ENCODE assay signal across 10 cellular contexts in genomic region chr22:37634505-37635002, GRCh38. TPM values are rescaled to one million over a fixed set of nuclear protein-coding genes. Genes with fewer than 3 reads are reported as not detected.
DNase-seq lines count a peak whose midpoint lies in the region; ATAC-seq, FAIRE-seq and TF ChIP-seq lines count a peak whose summit lies in the region.
"Had no signal": no experiment of that assay in that cellular context is flagged by ENCODE, and none has a peak within 500 bp of the region (broad histone marks: within the 10 kb centered on the region; RNA-seq: fewer than 3 reads in every experiment).

No MANE protein-coding gene starts in this region.

- H3K27ac ChIP-seq in keratinocyte (ENCODE audit: control insufficient read depth, insufficient read depth, low read length), result no peak overlapping the region
- H3K27ac ChIP-seq in tibial artery, result peak overlapping the region; percentile 35 to 73

- peak in 2 of 3 experiments; percentile 39 to 41 for TF ChIP-seq CTCF in keratinocyte (optimal IDR thresholded peaks at IDR 0.05 in 1 of 3, IDR thresholded peaks at IDR 0.05 in 1 of 3, conservative IDR thresholded peaks at IDR 0.05 in 1 of 3; ENCODE audit: extremely low read depth in 1 of 3, insufficient read depth in 2 of 3, low read length in 3 of 3)
- peak in 1 of 2 experiments; percentile 4 for TF ChIP-seq CTCF in tibial artery (IDR thresholded peaks at IDR 0.05)

- no peaks in the 10 kb centered on the region for H3K9me3 ChIP-seq in keratinocyte (ENCODE audit: control insufficient read depth, low read depth, low read length)
- H3K9me3 ChIP-seq in tibial artery, result no peaks in the 10 kb centered on the region

- no peaks in the 10 kb centered on the region for H3K9me1 ChIP-seq in keratinocyte (ENCODE audit: control insufficient read depth, extremely low read depth, insufficient read depth, low read length)

- no peak for FAIRE-seq in keratinocyte (lab: Jason Lieb, UNC)

- no peak overlapping the region for H3K4me2 ChIP-seq in keratinocyte (ENCODE audit: control insufficient read depth, extremely low read depth, insufficient read depth, low read depth, low read length)

- CTCF ChIA-PET in activated CD8-positive, alpha-beta memory T cell treated with anti-CD3 and anti-CD28 coated beads, Interleukin-2, amount 10 ng/mL, durations not matched to agents 7 days and 5 days (lab: Charles Lee), result interaction anchor here (0.7 to 34.1 kb wide), 6 partner anchors 9 to 96 kb away, joined by 3 to 1064 read pairs (median 129); partner anchors contain the start of genes GGA1, LGALS1, NOL12 and PDXP
- CTCF ChIA-PET in activated naive CD4-positive, alpha-beta T cell treated with anti-CD3 and anti-CD28 coated beads, Interleukin-2, amount 10 ng/mL, durations not matched to agents 7 days and 5 days (lab: Charles Lee), result interaction anchor here (1.2 to 28.2 kb wide), 10 partner anchors 9 to 42 kb away, joined by 3 to 506 read pairs (median 6); partner anchors contain the start of genes GGA1, LGALS1, NOL12 and PDXP

- H3K9me3 Mint-ChIP-seq in activated CD8-positive, alpha-beta memory T cell treated with anti-CD3 and anti-CD28 coated beads, Interleukin-2, amount 10 ng/mL, durations not matched to agents 7 days and 5 days (ENCODE audit: low read depth), result no peaks in the 10 kb centered on the region
- H3K9me3 Mint-ChIP-seq in activated naive CD4-positive, alpha-beta T cell treated with anti-CD3 and anti-CD28 coated beads, Interleukin-2, amount 10 ng/mL, durations not matched to agents 7 days and 5 days, result no peaks in the 10 kb centered on the region

- dilution Hi-C loops in keratinocyte (cut with MboI; ENCODE audit: extremely low pct_ligation_motif_present, low sequenced_read_pairs), result no loop called here

- peaks cover 22% of the 10 kb centered on the region for H3K4me1 ChIP-seq in keratinocyte (ENCODE audit: control insufficient read depth, extremely low read depth, insufficient read depth, low read length)
- peaks cover 3 to 33% (median 29%) of the 10 kb centered on the region in 4 donors for H3K4me1 ChIP-seq in tibial artery

- intact Hi-C loops in tibial artery (cut with DNase I; ENCODE audit: low total_unique reads), result no loop called here

- H4K20me1 ChIP-seq in keratinocyte (ENCODE audit: control insufficient read depth, extremely low read depth, insufficient read depth, low read length), result no peaks in the 10 kb centered on the region

- H3K9ac ChIP-seq in keratinocyte (ENCODE audit: control insufficient read depth, extremely low read depth, insufficient read depth, low read length), result no peak overlapping the region

- H3K27me3 Mint-ChIP-seq in activated CD8-positive, alpha-beta memory T cell treated with anti-CD3 and anti-CD28 coated beads, Interleukin-2, amount 10 ng/mL, durations not matched to agents 7 days and 5 days, result no peaks in the 10 kb centered on the region
- H3K27me3 Mint-ChIP-seq in activated naive CD4-positive, alpha-beta T cell treated with anti-CD3 and anti-CD28 coated beads, Interleukin-2, amount 10 ng/mL, durations not matched to agents 7 days and 5 days, result no peaks in the 10 kb centered on the region

- H3K27me3 ChIP-seq in keratinocyte (ENCODE audit: control insufficient read depth, extremely low read depth, insufficient read depth, low read length), result no peaks in the 10 kb centered on the region
- H3K27me3 ChIP-seq in tibial artery, result peaks cover 0 to 11% of the 10 kb centered on the region in 2 donors

- peaks cover 12 to 14% of the 10 kb centered on the region in 2 experiments for H3K36me3 ChIP-seq in keratinocyte (ENCODE audit: control insufficient read depth in 2 of 2, extremely low read depth in 1 of 2, insufficient read depth in 2 of 2, low read length in 2 of 2)
- peaks cover 0 to 37% (median 27%) of the 10 kb centered on the region in 3 donors for H3K36me3 ChIP-seq in tibial artery

- no peak for ATAC-seq in activated CD8-positive, alpha-beta memory T cell treated with anti-CD3 and anti-CD28 coated beads, Interleukin-2, amount 10 ng/mL, durations not matched to agents 7 days and 5 days
- no peak for ATAC-seq in HG02571 (IDR thresholded peaks at IDR 0.05; ENCODE audit: unreplicated experiment)

- no peaks in the 10 kb centered on the region for H3K79me2 ChIP-seq in keratinocyte (ENCODE audit: control insufficient read depth, insufficient read depth, low read length)

- H3K36me3 Mint-ChIP-seq in activated CD8-positive, alpha-beta memory T cell treated with anti-CD3 and anti-CD28 coated beads, Interleukin-2, amount 10 ng/mL, durations not matched to agents 7 days and 5 days, result peaks cover 2% of the 10 kb centered on the region
- peaks cover 9% of the 10 kb centered on the region for H3K36me3 Mint-ChIP-seq in activated naive CD4-positive, alpha-beta T cell treated with anti-CD3 and anti-CD28 coated beads, Interleukin-2, amount 10 ng/mL, durations not matched to agents 7 days and 5 days

- no peak overlapping the region for H2AFZ ChIP-seq in keratinocyte (ENCODE audit: control insufficient read depth, low read length)

- DNase-seq in activated CD8-positive, alpha-beta memory T cell treated with anti-CD3 and anti-CD28 coated beads, Interleukin-2, amount 10 ng/mL, durations not matched to agents 7 days and 5 days, result peak; percentile 52
- DNase-seq in activated CD8-positive, alpha-beta memory T cell treated with anti-CD3 and anti-CD28 coated beads, Interleukin-2, amount 50 U/mL, for 4 hours, result no peak
- DNase-seq in activated naive CD4-positive, alpha-beta T cell treated with anti-CD3 and anti-CD28 coated beads, Interleukin-2, amount 10 ng/mL, durations not matched to agents 7 days and 5 days, result peak; percentile 38
- DNase-seq in keratinocyte (ENCODE audit: low read depth, low spot score) (no peak), tibial artery (no peak), iPS-NIHi7 (ENCODE audit: extremely low spot score) (no peak), SW480 (ENCODE audit: low spot score) (no peak)
- DNase-seq: DMS79 treated with DMSO at 0.1 percent for 48 hours had no signal

- H3K4me1 Mint-ChIP-seq in activated CD8-positive, alpha-beta memory T cell treated with anti-CD3 and anti-CD28 coated beads, Interleukin-2, amount 10 ng/mL, durations not matched to agents 7 days and 5 days, result peaks cover 77% of the 10 kb centered on the region
- H3K4me1 Mint-ChIP-seq in activated naive CD4-positive, alpha-beta T cell treated with anti-CD3 and anti-CD28 coated beads, Interleukin-2, amount 10 ng/mL, durations not matched to agents 7 days and 5 days, result peaks cover 71% of the 10 kb centered on the region

- peak overlapping the region; percentile 91 for H3K27ac Mint-ChIP-seq in activated CD8-positive, alpha-beta memory T cell treated with anti-CD3 and anti-CD28 coated beads, Interleukin-2, amount 10 ng/mL, durations not matched to agents 7 days and 5 days
- H3K27ac Mint-ChIP-seq in activated naive CD4-positive, alpha-beta T cell treated with anti-CD3 and anti-CD28 coated beads, Interleukin-2, amount 10 ng/mL, durations not matched to agents 7 days and 5 days, result peak overlapping the region; percentile 90

- H3K4me3 Mint-ChIP-seq in activated CD8-positive, alpha-beta memory T cell treated with anti-CD3 and anti-CD28 coated beads, Interleukin-2, amount 10 ng/mL, durations not matched to agents 7 days and 5 days, result peak overlapping the region; percentile 72
- peak overlapping the region; percentile 31 for H3K4me3 Mint-ChIP-seq in activated naive CD4-positive, alpha-beta T cell treated with anti-CD3 and anti-CD28 coated beads, Interleukin-2, amount 10 ng/mL, durations not matched to agents 7 days and 5 days

- H3K4me3 ChIP-seq in keratinocyte (ENCODE audit: control insufficient read depth in 2 of 3, extremely low read depth in 1 of 3, insufficient read depth in 2 of 3, low read depth in 1 of 3, low read length in 3 of 3) (no peak overlapping the region), tibial artery (peak overlapping the region; percentile 27 to 34)
- H3K4me3 ChIP-seq: lung had no signal

RNA-seq across cellular contexts. Expression of gene SH3BP1, which starts 4.9 kb away (rescaled TPM):
- total RNA-seq in activated CD8-positive, alpha-beta memory T cell treated with anti-CD3 and anti-CD28 coated beads, Interleukin-2, amount 10 ng/mL, durations not matched to agents 7 days and 5 days, result 100 to 1,000 TPM; 231 to 275 TPM
- 27.2 to 49.8 TPM (median 32.6 TPM) in 3 replicates for polyA plus RNA-seq in keratinocyte
- polyA plus RNA-seq in keratinocyte (2011; ENCODE audit: low read depth), result 39.1 TPM
- polyA plus RNA-seq in keratinocyte (2011; cell fraction: cytosol; rRNA removed), result 40.0 and 72.9 TPM in 2 replicates
- 68.3 and 76.6 TPM in 2 replicates for polyA plus RNA-seq in keratinocyte (2011; cell fraction: nucleus; rRNA removed)
- 62.7 and 79.7 TPM in 2 replicates for polyA plus RNA-seq in keratinocyte (2012; ENCODE audit: low replicate concordance)
- 32.3 to 136 TPM (median 54.1 TPM) in 3 replicates for polyA minus RNA-seq in keratinocyte
- 59.5 TPM for polyA minus RNA-seq in keratinocyte (2011; cell fraction: cytosol; rRNA and poly(A)+ RNA removed)
- polyA minus RNA-seq in keratinocyte (2011; cell fraction: nucleus; rRNA and poly(A)+ RNA removed), result 27.0 and 32.3 TPM in 2 replicates

RNA-seq across cellular contexts. Expression of gene PDXP, which starts 24.0 kb away (rescaled TPM):
- total RNA-seq in activated CD8-positive, alpha-beta memory T cell treated with anti-CD3 and anti-CD28 coated beads, Interleukin-2, amount 10 ng/mL, durations not matched to agents 7 days and 5 days, result 10 to 100 TPM; 25.9 to 32.6 TPM
- 4.6 to 6.3 TPM (median 5.2 TPM) in 3 replicates for polyA plus RNA-seq in keratinocyte
- 0.64 TPM for polyA plus RNA-seq in keratinocyte (2011; ENCODE audit: low read depth)
- polyA plus RNA-seq in keratinocyte (2011; cell fraction: cytosol; rRNA removed), result 4.0 and 5.5 TPM in 2 replicates
- polyA plus RNA-seq in keratinocyte (2011; cell fraction: nucleus; rRNA removed), result 1.2 and 2.5 TPM in 2 replicates
- 2.8 and 3.1 TPM in 2 replicates for polyA plus RNA-seq in keratinocyte (2012; ENCODE audit: low replicate concordance)
- polyA minus RNA-seq in keratinocyte, result 0.33 to 1.9 TPM (median 1.4 TPM) in 3 replicates
- 6.7 TPM for polyA minus RNA-seq in keratinocyte (2011; cell fraction: cytosol; rRNA and poly(A)+ RNA removed)
- 0.95 and 1.4 TPM in 2 replicates for polyA minus RNA-seq in keratinocyte (2011; cell fraction: nucleus; rRNA and poly(A)+ RNA removed)

RNA-seq across cellular contexts. Expression of gene GGA1, which starts 25.9 kb away (rescaled TPM):
- total RNA-seq in activated CD8-positive, alpha-beta memory T cell treated with anti-CD3 and anti-CD28 coated beads, Interleukin-2, amount 10 ng/mL, durations not matched to agents 7 days and 5 days, result 10 to 100 TPM; 76.9 to 85.9 TPM
- polyA plus RNA-seq in keratinocyte, result 29.2 to 36.4 TPM (median 32.5 TPM) in 3 replicates
- polyA plus RNA-seq in keratinocyte (2011; ENCODE audit: low read depth), result 25.0 TPM
- polyA plus RNA-seq in keratinocyte (2011; cell fraction: cytosol; rRNA removed), result 22.9 and 26.0 TPM in 2 replicates
- 104 and 125 TPM in 2 replicates for polyA plus RNA-seq in keratinocyte (2011; cell fraction: nucleus; rRNA removed)
- 28.2 and 30.6 TPM in 2 replicates for polyA plus RNA-seq in keratinocyte (2012; ENCODE audit: low replicate concordance)
- polyA minus RNA-seq in keratinocyte, result 25.9 to 31.7 TPM (median 27.1 TPM) in 3 replicates
- polyA minus RNA-seq in keratinocyte (2011; cell fraction: cytosol; rRNA and poly(A)+ RNA removed), result 25.9 TPM
- 30.6 and 40.9 TPM in 2 replicates for polyA minus RNA-seq in keratinocyte (2011; cell fraction: nucleus; rRNA and poly(A)+ RNA removed)

RNA-seq across cellular contexts. Expression of gene LGALS1, which starts 40.9 kb away (rescaled TPM):
- 1,000 to 10,000 TPM; 1,392 to 1,515 TPM for total RNA-seq in activated CD8-positive, alpha-beta memory T cell treated with anti-CD3 and anti-CD28 coated beads, Interleukin-2, amount 10 ng/mL, durations not matched to agents 7 days and 5 days
- polyA plus RNA-seq in keratinocyte, result 1,629 to 5,918 TPM (median 2,086 TPM) in 3 replicates
- 32.5 TPM for polyA plus RNA-seq in keratinocyte (2011; ENCODE audit: low read depth)
- polyA plus RNA-seq in keratinocyte (2011; cell fraction: cytosol; rRNA removed), result 1,190 and 2,669 TPM in 2 replicates
- polyA plus RNA-seq in keratinocyte (2011; cell fraction: nucleus; rRNA removed), result 846 and 991 TPM in 2 replicates
- polyA plus RNA-seq in keratinocyte (2012; ENCODE audit: low replicate concordance), result 158 and 3,159 TPM in 2 replicates
- 1,852 to 4,357 TPM (median 3,828 TPM) in 3 replicates for polyA minus RNA-seq in keratinocyte
- 1,483 TPM for polyA minus RNA-seq in keratinocyte (2011; cell fraction: cytosol; rRNA and poly(A)+ RNA removed)
- polyA minus RNA-seq in keratinocyte (2011; cell fraction: nucleus; rRNA and poly(A)+ RNA removed), result 326 and 338 TPM in 2 replicates

RNA-seq across cellular contexts. Expression of gene NOL12, which starts 51.6 kb away (rescaled TPM):
- total RNA-seq in activated CD8-positive, alpha-beta memory T cell treated with anti-CD3 and anti-CD28 coated beads, Interleukin-2, amount 10 ng/mL, durations not matched to agents 7 days and 5 days, result 10 to 100 TPM; 49.9 to 53.3 TPM
- 22.1 to 23.8 TPM (median 22.1 TPM) in 3 replicates for polyA plus RNA-seq in keratinocyte
- polyA plus RNA-seq in keratinocyte (2011; ENCODE audit: low read depth), result 6.3 TPM
- polyA plus RNA-seq in keratinocyte (2011; cell fraction: cytosol; rRNA removed), result 10.5 and 18.7 TPM in 2 replicates
- polyA plus RNA-seq in keratinocyte (2011; cell fraction: nucleus; rRNA removed), result 29.4 and 31.4 TPM in 2 replicates
- 15.8 and 26.6 TPM in 2 replicates for polyA plus RNA-seq in keratinocyte (2012; ENCODE audit: low replicate concordance)
- polyA minus RNA-seq in keratinocyte, result 7.2 to 17.4 TPM (median 8.1 TPM) in 3 replicates
- polyA minus RNA-seq in keratinocyte (2011; cell fraction: cytosol; rRNA and poly(A)+ RNA removed), result 16.7 TPM
- polyA minus RNA-seq in keratinocyte (2011; cell fraction: nucleus; rRNA and poly(A)+ RNA removed), result 4.9 and 7.0 TPM in 2 replicates

Comparison
In these comparisons a context has a peak if more than half of its experiments do, and no peak if none do; other contexts are left out.
1. DNase-seq: peak in activated CD8-positive, alpha-beta memory T cell treated with anti-CD3 and anti-CD28 coated beads, Interleukin-2, amount 10 ng/mL, durations not matched to agents 7 days and 5 days (single experiment) and activated naive CD4-positive, alpha-beta T cell treated with anti-CD3 and anti-CD28 coated beads, Interleukin-2, amount 10 ng/mL, durations not matched to agents 7 days and 5 days (single experiment); none in activated CD8-positive, alpha-beta memory T cell treated with anti-CD3 and anti-CD28 coated beads, Interleukin-2, amount 50 U/mL, for 4 hours (single experiment), keratinocyte (single experiment), tibial artery (0 of 2), iPS-NIHi7 (single experiment) and SW480 (single experiment).
2. H3K4me3 ChIP-seq: peak in tibial artery (2 of 2); none in keratinocyte (0 of 3).